ENCODE assay signal across 27 cellular contexts in the genomic region with DNA sequence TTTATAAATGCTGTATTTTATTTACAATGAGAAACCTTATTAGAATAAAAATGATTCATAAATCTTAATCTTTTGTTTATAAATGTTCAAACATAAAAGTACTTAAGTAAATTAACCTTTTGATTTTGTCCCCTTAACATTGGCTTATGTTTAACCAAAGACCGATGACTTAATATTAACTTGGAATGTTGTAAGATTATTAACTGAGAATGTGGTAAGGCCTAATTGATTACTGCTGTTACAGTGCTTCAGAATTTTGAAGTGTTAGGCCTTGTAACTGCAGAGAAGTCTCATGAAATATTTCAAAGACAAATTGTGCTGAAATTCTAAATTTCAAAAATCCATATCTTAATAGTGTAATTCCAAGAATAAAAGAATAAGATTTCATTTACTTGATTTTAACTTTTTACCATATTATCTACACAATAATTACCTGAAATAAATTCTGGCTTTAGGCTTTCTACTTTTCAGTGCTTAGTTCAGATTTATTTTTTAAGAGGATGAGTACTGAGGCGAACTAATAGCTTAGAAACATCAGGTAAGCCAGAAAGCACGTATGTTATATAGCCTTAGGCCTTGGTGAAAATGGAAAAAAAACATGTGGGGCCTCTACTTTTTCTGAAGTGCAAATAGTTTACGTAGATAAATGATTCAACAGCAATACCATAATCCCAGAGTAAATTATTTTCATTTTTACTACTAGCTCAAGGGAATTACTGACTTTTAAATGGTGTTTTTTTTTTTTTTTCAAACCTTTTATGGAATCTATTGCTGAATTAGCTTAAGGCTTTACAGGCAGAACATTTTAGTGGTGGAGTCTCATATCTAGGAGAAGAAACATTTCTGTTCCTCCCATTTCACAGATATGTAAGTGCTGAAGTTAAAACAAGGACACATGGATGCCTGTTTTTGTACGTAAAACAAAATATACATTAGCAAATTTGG.
"Had no signal": no experiment of that assay in that cellular context is flagged by ENCODE, and none has a peak within 500 bp of the region (broad histone marks: within the 10 kb centered on the region; RNA-seq: fewer than 3 reads in every experiment).

No MANE protein-coding gene starts in this region.

- H3K9ac ChIP-seq: parathyroid adenoma had no signal

- H3K27ac ChIP-seq: coronary artery, epithelial cell of prostate, neutrophil, parathyroid adenoma, stomach, suprapubic skin, tibial nerve, VCaP had no signal

- DNase-seq: activated CD4-positive, alpha-beta memory T cell treated with anti-CD3 and anti-CD28 coated beads, Interleukin-2, amount 10 ng/mL, durations not matched to agents 7 days and 5 days; activated CD4-positive, alpha-beta T cell treated with anti-CD3 and anti-CD28 coated beads, Interleukin-2, amount 10 ng/mL, durations not matched to agents 24 days and 14 days; activated effector memory CD4-positive, alpha-beta T cell treated with anti-CD3 and anti-CD28 coated beads, Interleukin-2, amount 50 U/mL, for 16 hours; activated naive CD4-positive, alpha-beta T cell treated with anti-CD3 and anti-CD28 coated beads, Interleukin-2, amount 10 ng/mL, durations not matched to agents 7 days and 5 days; amygdala; cerebellar nuclear complex; endodermal cell; foreskin fibroblast; kidney glomerular epithelial cell; midbrain; natural killer cell; stimulated activated CD4-positive, alpha-beta T cell treated with anti-CD3 and anti-CD28 coated beads, Interleukin-15, amount 100 ng/mL, for 24 hours; stomach; T-helper 2 cell had no signal

- H3K4me2 ChIP-seq: smooth muscle cell had no signal

- FAIRE-seq: urothelium cell line had no signal

- H3K4me3 ChIP-seq: coronary artery, smooth muscle cell, stomach, suprapubic skin, tibial nerve had no signal

- H3K79me2 ChIP-seq: parathyroid adenoma had no signal

- H2AFZ ChIP-seq: parathyroid adenoma had no signal

- H3K4me1 ChIP-seq: parathyroid adenoma, suprapubic skin, tibial nerve had no signal

- ATAC-seq: activated CD4-positive, CD25-positive, alpha-beta regulatory T cell treated with anti-CD3 and anti-CD28 coated beads, Interleukin-2, amount 50 U/mL, for 24 hours; left ventricle myocardium superior; natural killer cell; sciatic nerve; stimulated activated memory B cell treated with anti-CD40 and anti-IgM and Interleukin-4, amounts not matched to agents 10 μg/mL and 1 μg/mL and 100 μg/mL, for 72 hours had no signal

- H3K9me3 ChIP-seq: neutrophil, stomach, suprapubic skin, tibial nerve had no signal

- H3K36me3 ChIP-seq: neutrophil, stomach, suprapubic skin, tibial nerve had no signal

- H3K27me3 ChIP-seq: neutrophil, stomach, suprapubic skin, tibial nerve had no signal
